In genomic region chr2:211241891-211242290, GRCh38 we compare ENCODE assay signal across 33 cellular contexts.
A peak's percentile ranks its signal among the peaks of the same experiment; 100 is the strongest.
DNase-seq lines count a peak whose midpoint lies in the region.
"Had no signal": no experiment of that assay in that cellular context is flagged by ENCODE, and none has a peak within 500 bp of the region (broad histone marks: within the 10 kb centered on the region; RNA-seq: fewer than 3 reads in every experiment).

No MANE protein-coding gene starts in this region.

- peak; percentile 3 for DNase-seq in AG08395 (ENCODE audit: low spot score)
- DNase-seq in kidney tubule cell (ENCODE audit: low spot score), result peak; percentile 8
- peak; percentile 53 for DNase-seq in mesendoderm
- DNase-seq in trophoblast cell, result peak; percentile 25 to 78
- DNase-seq in MG63, result no peak
- DNase-seq in NCI-H2227 treated with DMSO at 0.1 percent for 48 hours (lab: John Stamatoyannopoulos, UW), result no peak
- no peak for DNase-seq in NK-92 treated with Interleukin-12 subunit alpha and Interleukin-12 subunit beta, amount 100 ng/mL, for 24 hours (lab: John Stamatoyannopoulos, UW)
- DNase-seq in central memory CD4-positive, alpha-beta T cell, result no peak
- DNase-seq: 8988T; ACHN; AML-193; BE2C; C1 segment of cervical spinal cord; Caco-2; Calu3; CD4-positive, alpha-beta memory T cell; CD4-positive, alpha-beta T cell; CD4-positive, CD25-positive, alpha-beta regulatory T cell; CD8-positive, alpha-beta memory T cell; CD8-positive, alpha-beta T cell; COR-L47; DMS 273 treated with DMSO at 0.1 percent for 48 hours; DMS153; DMS53; DMS79; DMS79 treated with DMSO at 0.1 percent for 48 hours; DND-41; EL had no signal

- no peak overlapping the region for H3K14ac ChIP-seq in trophoblast cell (ENCODE audit: low read length)

- no peak overlapping the region for H3K9ac ChIP-seq in mesendoderm (ENCODE audit: low read length)
- H3K9ac ChIP-seq in trophoblast cell (ENCODE audit: low read length), result no peak overlapping the region
- H3K9ac ChIP-seq: BLaER1; BLaER1 treated with 17β-estradiol and CSF1 and Interleukin-3, amounts not matched to agents 10 nM and 100 nM had no signal

- no peak overlapping the region for H4K91ac ChIP-seq in trophoblast cell (ENCODE audit: low read depth, low read length)

- H2AK5ac ChIP-seq in mesendoderm (ENCODE audit: low read length) (no peak overlapping the region), trophoblast cell (ENCODE audit: low read length) (no peak overlapping the region)

- no peak overlapping the region for H2AFZ ChIP-seq in trophoblast cell (ENCODE audit: insufficient read depth, low read length, poor library complexity)

- no peak overlapping the region for H3K56ac ChIP-seq in mesendoderm (ENCODE audit: low read length)

- H3K79me2 ChIP-seq in mesendoderm (ENCODE audit: control insufficient read depth, insufficient read depth, low read length), result no peaks in the 10 kb centered on the region
- no peaks in the 10 kb centered on the region for H3K79me2 ChIP-seq in trophoblast cell (ENCODE audit: control insufficient read depth, insufficient read depth, low read length, poor library complexity)

- no peak overlapping the region for H2BK12ac ChIP-seq in trophoblast cell (ENCODE audit: low read length)

- H3K27ac ChIP-seq in mesendoderm (ENCODE audit: low read depth, low read length) (no peak overlapping the region), trophoblast cell (ENCODE audit: low read depth, low read length) (no peak overlapping the region)
- H3K27ac ChIP-seq: 22Rv1; A549; BLaER1; BLaER1 treated with 17β-estradiol and CSF1 and Interleukin-3, amounts not matched to agents 10 nM and 100 nM; C4-2B had no signal

- H3K36me3 ChIP-seq in mesendoderm (ENCODE audit: control insufficient read depth, insufficient read depth, low read length) (no peaks in the 10 kb centered on the region), trophoblast cell (ENCODE audit: control insufficient read depth in 1 of 2, insufficient read depth in 2 of 2, low read length in 2 of 2) (no peaks in the 10 kb centered on the region), MG63 (no peaks in the 10 kb centered on the region)
- H3K36me3 ChIP-seq: BE2C; BLaER1; BLaER1 treated with 17β-estradiol and CSF1 and Interleukin-3, amounts not matched to agents 10 nM and 100 nM had no signal

- no peak overlapping the region for H4K8ac ChIP-seq in mesendoderm (ENCODE audit: low read depth, low read length)
- no peak overlapping the region for H4K8ac ChIP-seq in trophoblast cell (ENCODE audit: low read depth, low read length)

- H3K9me3 ChIP-seq in trophoblast cell (ENCODE audit: insufficient read depth, low read depth, low read length), result no peaks in the 10 kb centered on the region
- H3K9me3 ChIP-seq in MG63, result peaks cover 4% of the 10 kb centered on the region; the same call in 1 of the 2 replicates
- H3K9me3 ChIP-seq: A549; BE2C; BLaER1; BLaER1 treated with 17β-estradiol and CSF1 and Interleukin-3, amounts not matched to agents 10 nM and 100 nM; Caco-2 had no signal

- no peak overlapping the region for H2BK15ac ChIP-seq in mesendoderm (replicated peaks; ENCODE audit: low read depth)

- no peak overlapping the region for H4K5ac ChIP-seq in mesendoderm (ENCODE audit: low read length)

- no peak overlapping the region for H3K18ac ChIP-seq in mesendoderm (ENCODE audit: low read length)
- H3K18ac ChIP-seq in trophoblast cell (ENCODE audit: low read length), result no peak overlapping the region

- H4K12ac ChIP-seq in trophoblast cell (ENCODE audit: low read depth, low read length), result no peak overlapping the region

- H3K27me3 ChIP-seq in mesendoderm (ENCODE audit: insufficient read depth, low read length, poor library complexity) (no peaks in the 10 kb centered on the region), trophoblast cell (ENCODE audit: insufficient read depth, low read length) (no peaks in the 10 kb centered on the region), MG63 (no peaks in the 10 kb centered on the region)
- H3K27me3 ChIP-seq: BE2C; BLaER1; BLaER1 treated with 17β-estradiol and CSF1 and Interleukin-3, amounts not matched to agents 10 nM and 100 nM had no signal

- H2BK120ac ChIP-seq in mesendoderm (ENCODE audit: low read depth, low read length) (no peak overlapping the region), trophoblast cell (ENCODE audit: insufficient read depth, low read length, poor library complexity) (no peak overlapping the region)

- H3K4me2 ChIP-seq in mesendoderm (ENCODE audit: low read length) (no peak overlapping the region), trophoblast cell (ENCODE audit: low read length) (no peak overlapping the region)
- H3K4me2 ChIP-seq: A549; BLaER1; BLaER1 treated with 17β-estradiol and CSF1 and Interleukin-3, amounts not matched to agents 10 nM and 100 nM had no signal

- H3K4me3 ChIP-seq in mesendoderm (ENCODE audit: low read length), result no peak overlapping the region
- no peak overlapping the region for H3K4me3 ChIP-seq in trophoblast cell (ENCODE audit: low read depth, low read length)
- H3K4me3 ChIP-seq in MG63, result no peak overlapping the region
- H3K4me3 ChIP-seq: A549; BLaER1; BLaER1 treated with 17β-estradiol and CSF1 and Interleukin-3, amounts not matched to agents 10 nM and 100 nM had no signal

- WGBS in mesendoderm (ENCODE audit: extremely low coverage, insufficient coverage, low lambda C conversion rate), result no CpG with 5 or more reads among the region's 3 CpGs
- no CpG with 5 or more reads among the region's 3 CpGs for WGBS in trophoblast cell (ENCODE audit: extremely low coverage, insufficient coverage, insufficient read length)

- H3K4ac ChIP-seq in mesendoderm (ENCODE audit: low read depth, low read length), result no peak overlapping the region
- H3K4ac ChIP-seq in trophoblast cell (ENCODE audit: low read depth, low read length), result no peak overlapping the region

- no peak overlapping the region for H2BK5ac ChIP-seq in mesendoderm (ENCODE audit: low read length)
- H2BK5ac ChIP-seq in trophoblast cell (ENCODE audit: low read depth, low read length, poor library complexity), result no peak overlapping the region

- H3K23ac ChIP-seq in mesendoderm (ENCODE audit: low read length), result no peak overlapping the region
- H3K23ac ChIP-seq in trophoblast cell (ENCODE audit: low read length), result no peak overlapping the region

- H3K79me1 ChIP-seq in mesendoderm (ENCODE audit: low read length) (no peaks in the 10 kb centered on the region), trophoblast cell (ENCODE audit: low read length) (no peaks in the 10 kb centered on the region)

- H3K4me1 ChIP-seq in mesendoderm (ENCODE audit: control insufficient read depth, low read depth, low read length) (no peaks in the 10 kb centered on the region), trophoblast cell (ENCODE audit: control insufficient read depth in 1 of 2, insufficient read depth in 2 of 2, low read length in 2 of 2) (no peaks in the 10 kb centered on the region)
- H3K4me1 ChIP-seq: A549, BE2C, BLaER1 had no signal

Comparison
In these comparisons a context has a peak if more than half of its experiments do, and no peak if none do; other contexts are left out.
1. DNase-seq: peak in AG08395 (single experiment), kidney tubule cell (single experiment), mesendoderm (single experiment) and trophoblast cell (2 of 2); none in MG63 (single experiment), NCI-H2227 treated with DMSO at 0.1 percent for 48 hours (single experiment), NK-92 treated with Interleukin-12 subunit alpha and Interleukin-12 subunit beta, amount 100 ng/mL, for 24 hours (single experiment) and central memory CD4-positive, alpha-beta T cell (single experiment).